In genomic region chr9:12640021-12640587, GRCh38 we compare ENCODE assay signal across 8 cellular contexts. TPM values are rescaled to one million over a fixed set of nuclear protein-coding genes. Genes with fewer than 3 reads are reported as not detected.
A peak's percentile ranks its signal among the peaks of the same experiment; 100 is the strongest.
DNase-seq lines count a peak whose midpoint lies in the region; ATAC-seq and TF ChIP-seq lines count a peak whose summit lies in the region.

No MANE protein-coding gene starts in this region.

- H3K27me3 ChIP-seq in Caco-2 (replicated peaks; ENCODE audit: control insufficient read depth, insufficient read depth, low read length): no peaks in the 10 kb centered on the region
- H3K27me3 ChIP-seq in CD8-positive, alpha-beta T cell (ENCODE audit: insufficient read depth, low read length): no peaks in the 10 kb centered on the region

- CTCF ChIA-PET in Caco-2 (lab: Charles Lee): interaction anchor here (1.0 kb wide), 1 partner anchor 85 kb away, joined by 9 read pairs; no protein-coding TSS in a partner anchor
- CTCF ChIA-PET in CD8-positive, alpha-beta T cell (lab: Charles Lee): interaction anchor here (1.2 kb wide), 1 partner anchor 11 kb away, joined by 5 read pairs; no protein-coding TSS in a partner anchor

- H3K36me3 Mint-ChIP-seq in Caco-2 (ENCODE audit: insufficient read depth, unreplicated experiment): no peaks in the 10 kb centered on the region
- H3K36me3 Mint-ChIP-seq in progenitor cell of endocrine pancreas (ENCODE audit: insufficient read depth): no peaks in the 10 kb centered on the region
- no peaks in the 10 kb centered on the region for H3K36me3 Mint-ChIP-seq in CD8-positive, alpha-beta T cell

- H3K9me3 Mint-ChIP-seq in Caco-2 (ENCODE audit: unreplicated experiment) (no peaks in the 10 kb centered on the region), progenitor cell of endocrine pancreas (ENCODE audit: low read depth) (no peaks in the 10 kb centered on the region)
- H3K9me3 Mint-ChIP-seq in CD8-positive, alpha-beta T cell: peaks cover 20% of the 10 kb centered on the region

- intact Hi-C loops in Caco-2 (cut with micrococcal nuclease; ENCODE audit: unreplicated experiment): loop anchor here (2.0 kb wide), 1 partner anchor 85 kb away; no protein-coding TSS in a partner anchor
- intact Hi-C loops in CD8-positive, alpha-beta T cell (cut with DNase I, micrococcal nuclease): no loop called here

- H3K4me1 Mint-ChIP-seq in Caco-2 (ENCODE audit: low read depth, unreplicated experiment) (no peaks in the 10 kb centered on the region), progenitor cell of endocrine pancreas (ENCODE audit: low read depth) (peaks cover 6% of the 10 kb centered on the region)
- no peaks in the 10 kb centered on the region for H3K4me1 Mint-ChIP-seq in CD8-positive, alpha-beta T cell (ENCODE audit: low read depth)

- ATAC-seq in HG02885 (IDR thresholded peaks at IDR 0.05; ENCODE audit: poor library complexity, unreplicated experiment): peak; percentile 68
- no peak for ATAC-seq in CD8-positive, alpha-beta T cell

- peak in 1 of 2 experiments; percentile 27 for DNase-seq in Caco-2
- DNase-seq in NCI-H82 treated with DMSO at 0.1 percent for 48 hours (lab: John Stamatoyannopoulos, UW; ENCODE audit: unreplicated experiment): peak; percentile 41
- peak; percentile 49 for DNase-seq in epithelial cell of proximal tubule (ENCODE audit: low read depth)
- DNase-seq in progenitor cell of endocrine pancreas (ENCODE audit: low spot score, unreplicated experiment): no peak
- DNase-seq in CD8-positive, alpha-beta T cell: no peak
- DNase-seq in middle frontal gyrus (ENCODE audit: extremely low spot score, low spot score): no peak
- DNase-seq in mucosa of gallbladder (ENCODE audit: low spot score): no peak

- no peak overlapping the region for H3K27ac Mint-ChIP-seq in Caco-2 (ENCODE audit: unreplicated experiment)
- no peak overlapping the region for H3K27ac Mint-ChIP-seq in progenitor cell of endocrine pancreas
- H3K27ac Mint-ChIP-seq in CD8-positive, alpha-beta T cell: no peak overlapping the region

- H3K4me1 ChIP-seq in Caco-2: no peaks in the 10 kb centered on the region
- no peaks in the 10 kb centered on the region for H3K4me1 ChIP-seq in CD8-positive, alpha-beta T cell (ENCODE audit: insufficient read depth, low read length)

- H3K4me3 Mint-ChIP-seq in Caco-2 (ENCODE audit: unreplicated experiment) (no peak overlapping the region), progenitor cell of endocrine pancreas (ENCODE audit: low read depth) (no peak overlapping the region)
- no peak overlapping the region for H3K4me3 Mint-ChIP-seq in CD8-positive, alpha-beta T cell

- no peaks in the 10 kb centered on the region for H3K36me3 ChIP-seq in Caco-2 (ENCODE audit: control insufficient read depth, insufficient read depth, low read length)
- no peaks in the 10 kb centered on the region for H3K36me3 ChIP-seq in CD8-positive, alpha-beta T cell (ENCODE audit: insufficient read depth, low read length)

- H3K4me3 ChIP-seq in Caco-2 (ENCODE audit: low read depth, low read length) (no peak overlapping the region), epithelial cell of proximal tubule (ENCODE audit: low read depth, low read length) (no peak overlapping the region)
- H3K4me3 ChIP-seq in CD8-positive, alpha-beta T cell (ENCODE audit: low read depth, low read length): no peak overlapping the region

- POLR2A ChIA-PET in Caco-2 (lab: Charles Lee): no interaction called here
- POLR2A ChIA-PET in CD8-positive, alpha-beta T cell (lab: Charles Lee): no interaction called here

- BruUV-seq in Caco-2 (replicated peaks; lab: Mats Ljungman, UMichigan): no TSS peak

- H3K27ac ChIP-seq in CD8-positive, alpha-beta T cell (ENCODE audit: low read depth, low read length): no peak overlapping the region

- no peaks in the 10 kb centered on the region for H3K9me3 ChIP-seq in Caco-2
- H3K9me3 ChIP-seq in CD8-positive, alpha-beta T cell (ENCODE audit: low read length): no peaks in the 10 kb centered on the region

- TF ChIP-seq CTCF in Caco-2 (IDR thresholded peaks at IDR 0.05; ENCODE audit: insufficient read depth in 1 of 2, low read depth in 1 of 2, low read length in 1 of 2, severe bottlenecking in 1 of 2, unreplicated experiment in 1 of 2): peak; percentile 27 to 46
- peak; percentile 75 for TF ChIP-seq CTCF in epithelial cell of proximal tubule (conservative IDR thresholded peaks at IDR 0.05; ENCODE audit: low read depth, low read length)
- TF ChIP-seq CTCF in progenitor cell of endocrine pancreas (IDR thresholded peaks at IDR 0.05; ENCODE audit: unreplicated experiment): peak; percentile 77
- TF ChIP-seq CTCF in CD8-positive, alpha-beta T cell (IDR thresholded peaks at IDR 0.05): no peak

- H3K27me3 Mint-ChIP-seq in Caco-2 (ENCODE audit: insufficient read depth, unreplicated experiment): no peaks in the 10 kb centered on the region
- H3K27me3 Mint-ChIP-seq in progenitor cell of endocrine pancreas: no peaks in the 10 kb centered on the region
- no peaks in the 10 kb centered on the region for H3K27me3 Mint-ChIP-seq in CD8-positive, alpha-beta T cell (ENCODE audit: low read depth)

RNA-seq across cellular contexts. Expression of gene TYRP1, which starts 53.1 kb away (rescaled TPM):
- total RNA-seq in Caco-2 (2022): not detected in 2 replicates
- not detected in 2 replicates for total RNA-seq in epithelial cell of proximal tubule
- total RNA-seq in progenitor cell of endocrine pancreas: not detected in 2 replicates
- total RNA-seq in CD8-positive, alpha-beta T cell: not detected
- total RNA-seq in mucosa of gallbladder: 3.5 TPM

Comparison
In these comparisons a context has a peak if more than half of its experiments do, and no peak if none do; other contexts are left out.
1. DNase-seq: peak in NCI-H82 treated with DMSO at 0.1 percent for 48 hours (single experiment) and epithelial cell of proximal tubule (single experiment); none in progenitor cell of endocrine pancreas (single experiment), CD8-positive, alpha-beta T cell (0 of 7), middle frontal gyrus (single experiment) and mucosa of gallbladder (single experiment).